25 cellular contexts compared by ENCODE assay signal in the genomic region with DNA sequence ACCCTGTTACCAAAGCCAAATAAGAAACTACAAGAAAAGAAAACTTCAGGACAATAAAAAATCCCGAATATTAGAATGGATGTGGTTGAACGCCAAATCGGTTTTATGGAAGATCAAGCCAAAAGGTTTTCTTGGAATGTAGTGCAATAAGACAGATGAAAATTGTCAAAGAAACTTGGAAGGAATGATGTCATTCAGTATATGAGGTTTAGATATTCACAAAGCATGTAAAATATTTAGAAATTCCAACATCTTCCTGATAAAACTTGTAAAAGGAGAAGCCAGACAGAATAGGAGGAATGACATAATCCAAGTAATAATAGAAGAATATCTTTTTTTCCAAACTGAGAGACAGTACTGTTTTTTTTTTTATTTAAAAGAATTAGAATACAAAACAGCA.
DNase-seq lines count a peak whose midpoint lies in the region; FAIRE-seq and TF ChIP-seq lines count a peak whose summit lies in the region.
"Had no signal": no experiment of that assay in that cellular context is flagged by ENCODE, and none has a peak within 500 bp of the region (broad histone marks: within the 10 kb centered on the region; RNA-seq: fewer than 3 reads in every experiment).

No MANE protein-coding gene starts in this region.

- DNase-seq in EH (ENCODE audit: low read depth): peak; percentile 0
- DNase-seq in NCI-H226: peak; percentile 52
- DNase-seq in fibroblast of the aortic adventitia (ENCODE audit: low read depth): peak; percentile 4
- DNase-seq in urothelium cell line (ENCODE audit: low spot score): peak; percentile 9
- DNase-seq in NK-92 treated with Interleukin-12 subunit alpha and Interleukin-12 subunit beta, amount 100 ng/mL, for 24 hours (lab: John Stamatoyannopoulos, UW): no peak
- no peak for DNase-seq in activated gamma-delta T cell (lab: John Stamatoyannopoulos, UW)
- no peak for DNase-seq in GM19239 (ENCODE audit: insufficient read length, low spot score)
- DNase-seq: 8988T; ACHN; BE2C; C1 segment of cervical spinal cord; CD4-positive, alpha-beta memory T cell; CD4-positive, CD25-positive, alpha-beta regulatory T cell; CD8-positive, alpha-beta memory T cell; COR-L47; DMS 273 treated with DMSO at 0.1 percent for 48 hours; DMS153; DMS53; DMS79; DND-41; GF-D8 had no signal

- FAIRE-seq in urothelium cell line (lab: Jason Lieb, UNC): no peak
- FAIRE-seq in GM19239 (lab: Jason Lieb, UNC): no peak
- FAIRE-seq: A204.1, G401.6, GM12891 had no signal

- no peak for TF ChIP-seq CTCF in fibroblast of the aortic adventitia (IDR thresholded peaks at IDR 0.05; ENCODE audit: insufficient read depth, low read length)

- H3K4me3 ChIP-seq in fibroblast of the aortic adventitia (ENCODE audit: low read depth, low read length): no peak overlapping the region
- H3K4me3 ChIP-seq: BLaER1 had no signal

Comparison
In these comparisons a context has a peak if more than half of its experiments do, and no peak if none do; other contexts are left out.
1. DNase-seq: peak in EH (single experiment), NCI-H226 (single experiment), fibroblast of the aortic adventitia (single experiment) and urothelium cell line (single experiment); none in NK-92 treated with Interleukin-12 subunit alpha and Interleukin-12 subunit beta, amount 100 ng/mL, for 24 hours (single experiment), activated gamma-delta T cell (single experiment) and GM19239 (single experiment).